Comparison of ENCODE assay signal across 17 cellular contexts in genomic region chr19:9672893-9673292, GRCh38. TPM values are rescaled to one million over a fixed set of nuclear protein-coding genes. Genes with fewer than 3 reads are reported as not detected.
A peak's percentile ranks its signal among the peaks of the same experiment; 100 is the strongest.
DNase-seq lines count a peak whose midpoint lies in the region; ATAC-seq and TF ChIP-seq lines count a peak whose summit lies in the region.
"Had no signal": no experiment of that assay in that cellular context is flagged by ENCODE, and none has a peak within 500 bp of the region (broad histone marks: within the 10 kb centered on the region; RNA-seq: fewer than 3 reads in every experiment).

No MANE protein-coding gene starts in this region.

- in situ Hi-C loops in G401 (cut with HindIII; ENCODE audit: low sequenced_read_pairs) = no loop called here

- H3K4me3 Mint-ChIP-seq in CD4-positive, CD25-positive, alpha-beta regulatory T cell = peak overlapping the region; percentile 28 to 98 (median 92)
- peak overlapping the region; percentile 37 for H3K4me3 Mint-ChIP-seq in activated naive CD8-positive, alpha-beta T cell treated with anti-CD3 and anti-CD28 coated beads for 36 hours
- H3K4me3 Mint-ChIP-seq in memory B cell (peak overlapping the region; percentile 18), T-helper 17 cell (no peak overlapping the region)

- H3K27me3 ChIP-seq in CD4-positive, CD25-positive, alpha-beta regulatory T cell (ENCODE audit: control insufficient read depth, insufficient read depth, low read length) = no peaks in the 10 kb centered on the region
- H3K27me3 ChIP-seq: Peyer's patch had no signal

- peaks cover 12 to 37% (median 14%) of the 10 kb centered on the region in 4 donors for H3K4me1 Mint-ChIP-seq in CD4-positive, CD25-positive, alpha-beta regulatory T cell
- H3K4me1 Mint-ChIP-seq in activated naive CD8-positive, alpha-beta T cell treated with anti-CD3 and anti-CD28 coated beads for 36 hours = peaks cover 21% of the 10 kb centered on the region
- H3K4me1 Mint-ChIP-seq in memory B cell = peaks cover 15% of the 10 kb centered on the region
- H3K4me1 Mint-ChIP-seq in T-helper 17 cell = peaks cover 5% of the 10 kb centered on the region

- no peak overlapping the region for H3K4me3 ChIP-seq in CD4-positive, CD25-positive, alpha-beta regulatory T cell (ENCODE audit: low read depth, low read length)
- H3K4me3 ChIP-seq: Peyer's patch, prostate gland had no signal

- TF ChIP-seq CTCF in GM20000 (IDR thresholded peaks at IDR 0.05; ENCODE audit: extremely low read depth, missing control alignments) = no peak

- no peak overlapping the region for H3K27ac ChIP-seq in CD4-positive, CD25-positive, alpha-beta regulatory T cell (ENCODE audit: insufficient read depth, low read length, poor library complexity, severe bottlenecking)
- H3K27ac ChIP-seq: Peyer's patch, prostate gland had no signal

- no peak overlapping the region for H3K27ac Mint-ChIP-seq in CD4-positive, CD25-positive, alpha-beta regulatory T cell
- H3K27ac Mint-ChIP-seq in activated naive CD8-positive, alpha-beta T cell treated with anti-CD3 and anti-CD28 coated beads for 36 hours = peak overlapping the region; percentile 56
- H3K27ac Mint-ChIP-seq in memory B cell (no peak overlapping the region), T-helper 17 cell (no peak overlapping the region)

- H3K9me3 Mint-ChIP-seq in CD4-positive, CD25-positive, alpha-beta regulatory T cell = peaks cover 4 to 57% (median 28%) of the 10 kb centered on the region in 7 donors
- H3K9me3 Mint-ChIP-seq in activated naive CD8-positive, alpha-beta T cell treated with anti-CD3 and anti-CD28 coated beads for 36 hours = peaks cover 45% of the 10 kb centered on the region
- H3K9me3 Mint-ChIP-seq in memory B cell = peaks cover 23% of the 10 kb centered on the region

- H3K4me1 ChIP-seq in CD4-positive, CD25-positive, alpha-beta regulatory T cell (ENCODE audit: control insufficient read depth, insufficient read depth, low read length, poor library complexity, severe bottlenecking) = peaks cover 3% of the 10 kb centered on the region
- H3K4me1 ChIP-seq: Peyer's patch, prostate gland had no signal

- peaks cover 24% of the 10 kb centered on the region for H3K36me3 ChIP-seq in CD4-positive, CD25-positive, alpha-beta regulatory T cell (ENCODE audit: control insufficient read depth, insufficient read depth, low read length)
- H3K36me3 ChIP-seq: prostate gland had no signal

- ATAC-seq in CD4-positive, CD25-positive, alpha-beta regulatory T cell (ENCODE audit: low read depth in 2 of 2) = no peak
- ATAC-seq in memory B cell (ENCODE audit: low read depth) (no peak), T-helper 17 cell (no peak)
- ATAC-seq: HCT116 had no signal

- no peak for DNase-seq in CD4-positive, CD25-positive, alpha-beta regulatory T cell
- DNase-seq in ELF-1 (ENCODE audit: low read depth, low spot score) (peak; percentile 8), memory B cell (ENCODE audit: low spot score in 2 of 2) (no peak), GM20000 (ENCODE audit: low spot score) (no peak), HK-2 (ENCODE audit: unreplicated experiment) (no peak), G401 (ENCODE audit: low spot score) (no peak), T-helper 17 cell (no peak)
- no peak for DNase-seq in activated naive CD8-positive, alpha-beta T cell treated with anti-CD3 and anti-CD28 coated beads for 36 hours
- DNase-seq: activated CD4-positive, alpha-beta T cell treated with anti-CD3 and anti-CD28 coated beads for 1 hour; activated effector memory CD4-positive, alpha-beta T cell treated with Interleukin-2 at 50 U/mL for 16 hours; central memory CD4-positive, alpha-beta T cell; NCI-H2029; NCI-H69; Peyer's patch; SW 1271 had no signal

- peaks cover 30 to 63% of the 10 kb centered on the region in 2 experiments for H3K9me3 ChIP-seq in CD4-positive, CD25-positive, alpha-beta regulatory T cell (ENCODE audit: control insufficient read depth in 2 of 2, low read length in 2 of 2)
- H3K9me3 ChIP-seq in T-helper 17 cell (ENCODE audit: control insufficient read depth, low read length, poor library complexity, severe bottlenecking) = peaks cover 4% of the 10 kb centered on the region
- H3K9me3 ChIP-seq: prostate gland had no signal

- no peaks in the 10 kb centered on the region for H3K27me3 Mint-ChIP-seq in CD4-positive, CD25-positive, alpha-beta regulatory T cell
- no peaks in the 10 kb centered on the region for H3K27me3 Mint-ChIP-seq in activated naive CD8-positive, alpha-beta T cell treated with anti-CD3 and anti-CD28 coated beads for 36 hours
- H3K27me3 Mint-ChIP-seq in memory B cell (no peaks in the 10 kb centered on the region), T-helper 17 cell (no peaks in the 10 kb centered on the region)

- H3K36me3 Mint-ChIP-seq in CD4-positive, CD25-positive, alpha-beta regulatory T cell = peaks cover 45% of the 10 kb centered on the region
- peaks cover 73% of the 10 kb centered on the region for H3K36me3 Mint-ChIP-seq in activated naive CD8-positive, alpha-beta T cell treated with anti-CD3 and anti-CD28 coated beads for 36 hours
- H3K36me3 Mint-ChIP-seq in memory B cell (peaks cover 45% of the 10 kb centered on the region), T-helper 17 cell (ENCODE audit: low read depth) (peaks cover 11% of the 10 kb centered on the region)

RNA-seq across cellular contexts. Expression of gene ZNF562, which starts 2.0 kb away (rescaled TPM):
- total RNA-seq in CD4-positive, CD25-positive, alpha-beta regulatory T cell = 13.5 TPM
- 1 to 10 TPM; 2.0 to 5.0 (median 3.3) TPM for polyA plus RNA-seq in CD4-positive, CD25-positive, alpha-beta regulatory T cell
- total RNA-seq in activated naive CD8-positive, alpha-beta T cell treated with anti-CD3 and anti-CD28 coated beads for 36 hours = 10 to 100 TPM; 35.4 to 36.6 TPM
- total RNA-seq in G401 (2014; rRNA removed; shearing (Covaris generic)) = 9.7 and 34.7 TPM in 2 replicates
- 10 to 100 TPM; 10.7 to 13.8 TPM for total RNA-seq in T-helper 17 cell

RNA-seq across cellular contexts. Expression of gene ZNF561, which starts 51.9 kb away (rescaled TPM):
- 36.6 TPM for total RNA-seq in CD4-positive, CD25-positive, alpha-beta regulatory T cell
- 10 to 100 TPM; 17.0 to 25.2 (median 22.8) TPM for polyA plus RNA-seq in CD4-positive, CD25-positive, alpha-beta regulatory T cell
- 10 to 100 TPM; 28.3 to 32.7 TPM for total RNA-seq in activated naive CD8-positive, alpha-beta T cell treated with anti-CD3 and anti-CD28 coated beads for 36 hours
- total RNA-seq in G401 (2014; rRNA removed; shearing (Covaris generic)) = 26.3 and 41.3 TPM in 2 replicates
- total RNA-seq in T-helper 17 cell = 10 to 100 TPM; 28.1 to 35.8 TPM
